17 cellular contexts compared by ENCODE assay signal in the genomic region with DNA sequence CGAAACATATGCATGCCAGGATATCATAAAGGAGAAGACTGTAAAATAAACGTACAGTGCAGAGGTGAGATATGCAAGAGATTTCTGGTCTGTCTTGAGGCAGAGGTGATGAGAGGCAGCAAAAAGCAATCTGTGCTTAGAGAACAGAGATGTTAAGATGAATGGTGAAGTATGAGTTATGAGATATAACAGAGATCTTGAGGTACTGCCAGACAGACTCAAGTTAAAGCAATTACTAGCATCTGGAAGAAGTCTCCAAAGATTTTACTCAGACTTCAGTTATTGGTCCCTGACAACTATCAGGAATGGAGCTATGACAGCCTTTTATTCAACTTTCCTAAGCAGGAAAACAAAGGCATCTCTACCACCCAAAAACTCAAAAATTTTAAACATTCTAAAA.
DNase-seq lines count a peak whose midpoint lies in the region; ATAC-seq, FAIRE-seq and TF ChIP-seq lines count a peak whose summit lies in the region.
"Had no signal": no experiment of that assay in that cellular context is flagged by ENCODE, and none has a peak within 500 bp of the region (broad histone marks: within the 10 kb centered on the region; RNA-seq: fewer than 3 reads in every experiment).

No MANE protein-coding gene starts in this region.

- H3K4me1 ChIP-seq in Panc1 (ENCODE audit: control insufficient read depth, insufficient read depth, low read length), result peaks cover 40% of the 10 kb centered on the region
- H3K4me1 ChIP-seq in gastrocnemius medialis, result peaks cover 60 to 67% of the 10 kb centered on the region in 2 donors
- peaks cover 0 to 39% of the 10 kb centered on the region in 2 donors for H3K4me1 ChIP-seq in ascending aorta

- DNase-seq in GM19239 (ENCODE audit: insufficient read length, low spot score), result no peak
- no peak for DNase-seq in Panc1 (ENCODE audit: low read depth, low spot score)
- DNase-seq in dorsolateral prefrontal cortex, result no peak
- no peak for DNase-seq in gastrocnemius medialis
- no peak for DNase-seq in stimulated activated naive B cell treated with anti-CD40 and anti-IgM and Interleukin-4, amounts not matched to agents 10 μg/mL and 1 μg/mL and 100 μg/mL, for 72 hours
- no peak for DNase-seq in ascending aorta (ENCODE audit: low spot score in 2 of 2)
- DNase-seq: CD4-positive, alpha-beta T cell; DMS153; GDM1; NCI-H1417; NCI-H187 treated with DMSO at 0.1 percent for 48 hours; NCI-H226; NCI-H524 treated with DMSO at 0.1 percent for 48 hours; PC-9; SJCRH30 had no signal

- no peaks in the 10 kb centered on the region for H3K36me3 Mint-ChIP-seq in stimulated activated naive B cell treated with anti-CD40 and anti-IgM and Interleukin-4, amounts not matched to agents 10 μg/mL and 1 μg/mL and 100 μg/mL, for 72 hours

- H3K27ac Mint-ChIP-seq in stimulated activated naive B cell treated with anti-CD40 and anti-IgM and Interleukin-4, amounts not matched to agents 10 μg/mL and 1 μg/mL and 100 μg/mL, for 72 hours, result no peak overlapping the region
- H3K27ac Mint-ChIP-seq: CD4-positive, alpha-beta T cell had no signal

- in situ Hi-C loops in Panc1 (cut with HindIII; ENCODE audit: low pct_unique_long_range_greater_than_20kb, low sequenced_read_pairs) (no loop called here), gastrocnemius medialis (cut with MboI; ENCODE audit: low sequenced_read_pairs in 4 of 4) (loop anchor here in 3 of 4 donors (5.0 to 10.0 kb wide), 3 partner anchors 51 to 82 kb away; no protein-coding TSS in a partner anchor)

- no peak for ATAC-seq in Panc1
- no peak for ATAC-seq in gastrocnemius medialis
- ATAC-seq in stimulated activated naive B cell treated with anti-CD40 and anti-IgM and Interleukin-4, amounts not matched to agents 10 μg/mL and 1 μg/mL and 100 μg/mL, for 72 hours (replicated peaks), result no peak
- ATAC-seq in HG03280 (IDR thresholded peaks at IDR 0.05; ENCODE audit: unreplicated experiment), result no peak

- no peaks in the 10 kb centered on the region for H3K27me3 ChIP-seq in Panc1 (ENCODE audit: control insufficient read depth, insufficient read depth, low read length)
- no peaks in the 10 kb centered on the region for H3K27me3 ChIP-seq in dorsolateral prefrontal cortex
- H3K27me3 ChIP-seq in gastrocnemius medialis, result no peaks in the 10 kb centered on the region
- no peaks in the 10 kb centered on the region for H3K27me3 ChIP-seq in ascending aorta
- H3K27me3 ChIP-seq: SJCRH30 had no signal

- no peaks in the 10 kb centered on the region for H3K27me3 Mint-ChIP-seq in stimulated activated naive B cell treated with anti-CD40 and anti-IgM and Interleukin-4, amounts not matched to agents 10 μg/mL and 1 μg/mL and 100 μg/mL, for 72 hours
- H3K27me3 Mint-ChIP-seq: CD4-positive, alpha-beta T cell had no signal

- TF ChIP-seq POLR2A in gastrocnemius medialis (IDR thresholded peaks at IDR 0.05), result no peak

- peaks cover 0 to 1% of the 10 kb centered on the region in 2 donors for H3K9me3 Mint-ChIP-seq in stimulated activated naive B cell treated with anti-CD40 and anti-IgM and Interleukin-4, amounts not matched to agents 10 μg/mL and 1 μg/mL and 100 μg/mL, for 72 hours
- H3K9me3 Mint-ChIP-seq: CD4-positive, alpha-beta T cell had no signal

- no peak overlapping the region for H3K4me3 Mint-ChIP-seq in stimulated activated naive B cell treated with anti-CD40 and anti-IgM and Interleukin-4, amounts not matched to agents 10 μg/mL and 1 μg/mL and 100 μg/mL, for 72 hours
- H3K4me3 Mint-ChIP-seq: CD4-positive, alpha-beta T cell had no signal

- H3K9me3 ChIP-seq in Panc1 (ENCODE audit: control insufficient read depth, insufficient read depth, low read depth, low read length), result no peaks in the 10 kb centered on the region
- no peaks in the 10 kb centered on the region for H3K9me3 ChIP-seq in gastrocnemius medialis
- H3K9me3 ChIP-seq in ascending aorta, result no peaks in the 10 kb centered on the region
- H3K9me3 ChIP-seq: SJCRH30 had no signal

- H3K27ac ChIP-seq in Panc1 (ENCODE audit: low read length), result peak overlapping the region; percentile 8; the same call in 1 of the 2 replicates
- H3K27ac ChIP-seq in dorsolateral prefrontal cortex, result peak overlapping the region in 46 of 59 donors; percentile 9 to 81 (median 54)
- peak overlapping the region; percentile 85 to 88 (median 86) for H3K27ac ChIP-seq in gastrocnemius medialis
- H3K27ac ChIP-seq in ascending aorta, result no peak overlapping the region
- H3K27ac ChIP-seq: PC-9, SJCRH30 had no signal

- POLR2A ChIA-PET in Panc1 (lab: Charles Lee), result no interaction called here

- intact Hi-C loops in Panc1 (cut with micrococcal nuclease; ENCODE audit: unreplicated experiment), result no loop called here
- intact Hi-C loops in dorsolateral prefrontal cortex (cut with DNase I), result loop anchor here in 1 of 2 donors (5.0 kb wide), 1 partner anchor 77 kb away; no protein-coding TSS in a partner anchor
- intact Hi-C loops in gastrocnemius medialis (cut with DNase I; ENCODE audit: low total_unique reads), result loop anchor here (5.0 kb wide), 1 partner anchor 128 kb away; no protein-coding TSS in a partner anchor
- intact Hi-C loops in ascending aorta (cut with DNase I), result no loop called here

- no TSS peak for BruUV-seq in Panc1 (replicated peaks; lab: Mats Ljungman, UMichigan)

- peaks cover 0 to 4% of the 10 kb centered on the region in 2 donors for H3K4me1 Mint-ChIP-seq in stimulated activated naive B cell treated with anti-CD40 and anti-IgM and Interleukin-4, amounts not matched to agents 10 μg/mL and 1 μg/mL and 100 μg/mL, for 72 hours

- H3K4me3 ChIP-seq in Panc1 (ENCODE audit: low read depth in 2 of 2, low read length in 2 of 2) (no peak overlapping the region), dorsolateral prefrontal cortex (no peak overlapping the region), gastrocnemius medialis (no peak overlapping the region), ascending aorta (no peak overlapping the region)
- H3K4me3 ChIP-seq: PC-9, SJCRH30 had no signal

- CTCF ChIA-PET in Panc1 (lab: Charles Lee), result no interaction called here

- TF ChIP-seq CTCF in Panc1 (IDR thresholded peaks at IDR 0.05) (no peak), dorsolateral prefrontal cortex (IDR thresholded peaks at IDR 0.05 in 54 of 56, conservative IDR thresholded peaks at IDR 0.05 in 2 of 56; ENCODE audit: low read depth in 1 of 56, partially characterized antibody in 56 of 56) (no peak), gastrocnemius medialis (IDR thresholded peaks at IDR 0.05 in 4 of 5, conservative IDR thresholded peaks at IDR 0.05 in 1 of 5) (no peak), ascending aorta (IDR thresholded peaks at IDR 0.05) (no peak)

- FAIRE-seq in GM19239 (lab: Jason Lieb, UNC), result peak; percentile 23
- FAIRE-seq: H1 had no signal

- no peaks in the 10 kb centered on the region for H3K36me3 ChIP-seq in Panc1 (ENCODE audit: control insufficient read depth, insufficient read depth, low read length)
- H3K36me3 ChIP-seq in gastrocnemius medialis, result no peaks in the 10 kb centered on the region
- H3K36me3 ChIP-seq in ascending aorta, result no peaks in the 10 kb centered on the region
- H3K36me3 ChIP-seq: SJCRH30 had no signal

Comparison
In these comparisons a context has a peak if more than half of its experiments do, and no peak if none do; other contexts are left out.
1. H3K27ac ChIP-seq: peak in Panc1 (single experiment), dorsolateral prefrontal cortex (46 of 59) and gastrocnemius medialis (4 of 4); none in ascending aorta (0 of 2).